ENCODE assay signal across 17 cellular contexts in genomic region chr15:60237411-60237810, GRCh38.
"Had no signal": no experiment of that assay in that cellular context is flagged by ENCODE, and none has a peak within 500 bp of the region (broad histone marks: within the 10 kb centered on the region; RNA-seq: fewer than 3 reads in every experiment).

No MANE protein-coding gene starts in this region.

- H3K9me3 ChIP-seq: gastrocnemius medialis, ovary, transverse colon had no signal

- ATAC-seq: activated T-cell treated with anti-CD3 and anti-CD28 coated beads, Interleukin-2, amount 50 U/mL, for 72 hours; gastrocnemius medialis; heart right ventricle; left ventricle myocardium superior had no signal

- DNase-seq: activated CD4-positive, alpha-beta memory T cell treated with anti-CD3 and anti-CD28 coated beads for 36 hours; activated CD4-positive, CD25-positive, alpha-beta regulatory T cell treated with anti-CD3 and anti-CD28 coated beads, Interleukin-2, amount 50 U/mL, for 72 hours; activated gamma-delta T cell treated with Interleukin-2 at 50 U/mL for 16 hours; activated naive CD8-positive, alpha-beta T cell treated with anti-CD3 and anti-CD28 coated beads for 36 hours; activated T-cell treated with anti-CD3 and anti-CD28 coated beads, Interleukin-2, amount 50 U/mL, for 72 hours; anterior cingulate cortex; esophagus squamous epithelium; gastrocnemius medialis; heart right ventricle; left ventricle myocardium superior; nephron progenitor cell; ovary; sigmoid colon; stimulated activated CD4-positive, alpha-beta T cell treated with anti-CD3 and anti-CD28 coated beads, Interleukin-2, amount 100 ng/mL, for 24 hours; stimulated activated naive CD4-positive, alpha-beta T cell; substantia nigra; transverse colon had no signal

- H3K36me3 ChIP-seq: esophagus squamous epithelium, gastrocnemius medialis, heart right ventricle, ovary, sigmoid colon, transverse colon had no signal

- H3K27ac ChIP-seq: esophagus squamous epithelium, gastrocnemius medialis, heart right ventricle, ovary, sigmoid colon, transverse colon had no signal

- H3K27me3 ChIP-seq: ovary, sigmoid colon, transverse colon had no signal

- H3K4me1 ChIP-seq: esophagus squamous epithelium, gastrocnemius medialis, heart right ventricle, sigmoid colon, transverse colon had no signal

- H3K4me3 ChIP-seq: esophagus squamous epithelium, gastrocnemius medialis, heart right ventricle, ovary, sigmoid colon, transverse colon had no signal
